15 cellular contexts compared by ENCODE assay signal in the genomic region with DNA sequence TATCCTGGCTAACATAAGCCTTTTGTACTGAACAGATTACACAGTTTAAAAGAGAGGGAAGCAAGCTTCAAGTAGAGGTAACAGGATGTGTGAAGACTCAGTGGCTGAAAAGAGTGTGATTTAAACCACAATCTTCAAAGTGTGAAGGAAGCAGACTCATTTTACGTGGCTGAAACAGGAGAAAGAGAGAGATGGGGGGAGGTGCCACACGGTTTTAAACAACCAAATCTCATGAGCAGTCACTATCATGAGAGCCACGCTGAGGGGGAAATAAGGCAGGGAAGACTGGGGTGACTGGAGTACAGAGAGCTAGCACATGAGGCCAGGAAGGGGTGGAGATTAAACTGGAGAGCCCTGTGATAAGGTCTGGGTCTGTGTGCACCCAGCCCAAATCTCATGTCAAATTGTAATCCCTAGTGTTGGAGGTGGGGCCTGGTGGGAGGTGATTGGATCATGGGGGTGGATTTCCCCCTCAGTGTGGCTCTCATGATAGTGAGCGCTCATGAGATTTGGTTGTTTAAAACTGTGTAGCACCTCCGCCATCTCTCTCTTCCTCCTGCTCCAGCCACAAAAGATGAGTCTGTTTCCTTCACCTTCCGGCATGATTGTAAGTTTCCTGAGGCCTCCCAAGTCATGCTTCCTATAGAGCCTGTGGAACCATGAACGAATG.
A peak's percentile ranks its signal among the peaks of the same experiment; 100 is the strongest.
DNase-seq lines count a peak whose midpoint lies in the region; ATAC-seq and TF ChIP-seq lines count a peak whose summit lies in the region.
"Had no signal": no experiment of that assay in that cellular context is flagged by ENCODE, and none has a peak within 500 bp of the region (broad histone marks: within the 10 kb centered on the region; RNA-seq: fewer than 3 reads in every experiment).

No MANE protein-coding gene starts in this region.

- H3K56ac ChIP-seq in H9 (ENCODE audit: insufficient read length, low read depth, low read length): no peak overlapping the region

- H3K79me2 ChIP-seq in GM23338 (replicated peaks; ENCODE audit: insufficient read depth) (no peaks in the 10 kb centered on the region), H9 (ENCODE audit: insufficient read depth, low read length) (no peaks in the 10 kb centered on the region)
- H3K79me2 ChIP-seq: parathyroid adenoma had no signal

- no peaks in the 10 kb centered on the region; the same call in 1 of the 2 replicates for H4K20me1 ChIP-seq in GM23338 (replicated peaks; ENCODE audit: insufficient read depth)
- H4K20me1 ChIP-seq in H9 (ENCODE audit: control insufficient read depth, insufficient read depth, insufficient read length): no peaks in the 10 kb centered on the region

- no peaks in the 10 kb centered on the region for H3K27me3 Mint-ChIP-seq in CD4-positive, alpha-beta T cell
- H3K27me3 Mint-ChIP-seq in GM23338 (ENCODE audit: insufficient read depth, low read depth, poor library complexity) (no peaks in the 10 kb centered on the region), H9 (ENCODE audit: low read depth) (no peaks in the 10 kb centered on the region)
- no peaks in the 10 kb centered on the region for H3K27me3 Mint-ChIP-seq in activated T-cell treated with anti-CD3 and anti-CD28 coated beads, Interleukin-2, amount 50 U/mL, for 4 hours (ENCODE audit: low read depth)
- H3K27me3 Mint-ChIP-seq in naive thymus-derived CD4-positive, alpha-beta T cell: peaks cover 0 to 7% (median 0%) of the 10 kb centered on the region in 5 donors
- H3K27me3 Mint-ChIP-seq: stimulated activated naive B cell treated with anti-CD40 and anti-IgM and Interleukin-4, amounts not matched to agents 10 μg/mL and 1 μg/mL and 100 μg/mL, for 72 hours had no signal

- H2BK15ac ChIP-seq in H9 (ENCODE audit: low read depth, low read length): no peak overlapping the region

- CTCF ChIA-PET in CD4-positive, alpha-beta T cell (lab: Charles Lee): interaction anchor here (1.0 kb wide), 1 partner anchor 9 kb away, joined by 3 read pairs; no protein-coding TSS in a partner anchor
- CTCF ChIA-PET in naive thymus-derived CD4-positive, alpha-beta T cell (lab: Charles Lee): interaction anchor here (1.2 kb wide), 1 partner anchor 22 kb away, joined by 4 read pairs; no protein-coding TSS in a partner anchor

- H3K14ac ChIP-seq in H9 (ENCODE audit: insufficient read depth, low read length): no peak overlapping the region

- H3K27me3 ChIP-seq in CD4-positive, alpha-beta T cell (ENCODE audit: control insufficient read depth, insufficient read depth, low read length): no peaks in the 10 kb centered on the region
- H3K27me3 ChIP-seq in GM23338 (ENCODE audit: insufficient read depth): no peaks in the 10 kb centered on the region
- no peaks in the 10 kb centered on the region for H3K27me3 ChIP-seq in naive thymus-derived CD4-positive, alpha-beta T cell (ENCODE audit: control insufficient read depth in 2 of 2, insufficient read depth in 2 of 2, low read length in 2 of 2)
- H3K27me3 ChIP-seq in H9 (ENCODE audit: insufficient read depth, low read length): no peaks in the 10 kb centered on the region

- H3K4me1 Mint-ChIP-seq in CD4-positive, alpha-beta T cell (ENCODE audit: low read depth): peaks cover 68% of the 10 kb centered on the region
- H3K4me1 Mint-ChIP-seq in GM23338 (no peaks in the 10 kb centered on the region), H9 (0 out of 4 replicates have a peak, but pooled peaks cover 0 to 2% of the 10 kb centered on the region in 2 experiments)
- peaks cover 57% of the 10 kb centered on the region for H3K4me1 Mint-ChIP-seq in activated T-cell treated with anti-CD3 and anti-CD28 coated beads, Interleukin-2, amount 50 U/mL, for 4 hours (ENCODE audit: low read depth)
- peaks cover 45 to 76% (median 71%) of the 10 kb centered on the region in 7 donors for H3K4me1 Mint-ChIP-seq in naive thymus-derived CD4-positive, alpha-beta T cell

- no peak overlapping the region for H3K4me3 ChIP-seq in GM23338
- H3K4me3 ChIP-seq in naive thymus-derived CD4-positive, alpha-beta T cell (ENCODE audit: low read length): peak overlapping the region; percentile 5
- H3K4me3 ChIP-seq: K562 had no signal

- no peak overlapping the region for H2BK120ac ChIP-seq in H9 (ENCODE audit: low read depth, low read length, poor library complexity, severe bottlenecking)

- no peaks in the 10 kb centered on the region for H3K23me2 ChIP-seq in H9 (ENCODE audit: insufficient read length, low read depth, low read length, poor library complexity, severe bottlenecking)

- no peak overlapping the region for H2AK5ac ChIP-seq in H9 (ENCODE audit: insufficient read length, low read length)

- peak in 6 of 10 experiments; percentile 10 to 44 (median 20) for DNase-seq in CD4-positive, alpha-beta T cell
- DNase-seq in GM23338 (ENCODE audit: low spot score) (no peak), NCI-H1694 (lab: John Stamatoyannopoulos, UW) (no peak), H9 (no peak)
- DNase-seq in activated T-cell treated with anti-CD3 and anti-CD28 coated beads, Interleukin-2, amount 50 U/mL, for 4 hours: no peak
- peak in 8 of 9 donors; percentile 27 to 76 (median 68) for DNase-seq in naive thymus-derived CD4-positive, alpha-beta T cell
- DNase-seq: midbrain; NCI-H1417 treated with DMSO at 0.1 percent for 48 hours; NCI-H526 treated with DMSO at 0.1 percent for 48 hours; stimulated activated naive B cell treated with anti-CD40 and anti-IgM and Interleukin-4, amounts not matched to agents 10 μg/mL and 1 μg/mL and 100 μg/mL, for 72 hours had no signal

- WGBS in H9 (ENCODE audit: extremely low coverage, insufficient read length, low lambda C conversion rate): no CpG with 5 or more reads among the region's 7 CpGs

- no peaks in the 10 kb centered on the region for H3K9me3 ChIP-seq in CD4-positive, alpha-beta T cell (ENCODE audit: control insufficient read depth, low read length)
- no peaks in the 10 kb centered on the region for H3K9me3 ChIP-seq in naive thymus-derived CD4-positive, alpha-beta T cell (ENCODE audit: control insufficient read depth in 2 of 3, low read length in 3 of 3)
- no peaks in the 10 kb centered on the region for H3K9me3 ChIP-seq in H9 (ENCODE audit: control insufficient read depth, low read depth, low read length)

- POLR2A ChIA-PET in CD4-positive, alpha-beta T cell (lab: Charles Lee): interaction anchor here (0.6 to 1.7 kb wide), 8 partner anchors 9 to 878 kb away, joined by 3 to 5 read pairs (median 4); no protein-coding TSS in a partner anchor
- POLR2A ChIA-PET in naive thymus-derived CD4-positive, alpha-beta T cell (lab: Charles Lee): no interaction called here

- H3T11ph ChIP-seq in H9 (ENCODE audit: low read length): no peak overlapping the region

- peak overlapping the region; percentile 71 for H3K27ac Mint-ChIP-seq in CD4-positive, alpha-beta T cell
- H3K27ac Mint-ChIP-seq in GM23338 (no peak overlapping the region), H9 (no peak overlapping the region)
- H3K27ac Mint-ChIP-seq in naive thymus-derived CD4-positive, alpha-beta T cell: peak overlapping the region; percentile 29 to 94 (median 83)
- H3K27ac Mint-ChIP-seq: stimulated activated naive B cell treated with anti-CD40 and anti-IgM and Interleukin-4, amounts not matched to agents 10 μg/mL and 1 μg/mL and 100 μg/mL, for 72 hours had no signal

- H2AFZ ChIP-seq in GM23338: peak overlapping the region; percentile 81; the same call in 1 of the 2 replicates
- no peak overlapping the region for H2AFZ ChIP-seq in H9 (ENCODE audit: low read length)
- H2AFZ ChIP-seq: parathyroid adenoma had no signal

- H3K9me2 ChIP-seq in GM23338 (ENCODE audit: insufficient read depth): no peaks in the 10 kb centered on the region

- ATAC-seq in CD4-positive, alpha-beta T cell (ENCODE audit: poor library complexity): peak; percentile 87
- ATAC-seq in GM23338: no peak
- ATAC-seq in activated T-cell treated with anti-CD3 and anti-CD28 coated beads, Interleukin-2, amount 50 U/mL, for 4 hours: peak; percentile 81 to 95
- ATAC-seq in naive thymus-derived CD4-positive, alpha-beta T cell: peak; percentile 84
- ATAC-seq in GM18868 (IDR thresholded peaks at IDR 0.05; ENCODE audit: unreplicated experiment): no peak
- no peak for ATAC-seq in GM18498 (IDR thresholded peaks at IDR 0.05; ENCODE audit: unreplicated experiment)
- ATAC-seq: K562; Right ventricle myocardium inferior; stimulated activated naive B cell treated with anti-CD40 and anti-IgM and Interleukin-4, amounts not matched to agents 10 μg/mL and 1 μg/mL and 100 μg/mL, for 72 hours had no signal

- H2BK5ac ChIP-seq in H9 (ENCODE audit: insufficient read length, low read length): no peak overlapping the region

- no peak overlapping the region for H3K18ac ChIP-seq in H9 (ENCODE audit: insufficient read length, low read depth, low read length)

- no peaks in the 10 kb centered on the region for H3K36me3 Mint-ChIP-seq in CD4-positive, alpha-beta T cell (ENCODE audit: low read depth)
- H3K36me3 Mint-ChIP-seq in GM23338 (ENCODE audit: low read depth) (no peaks in the 10 kb centered on the region), H9 (ENCODE audit: insufficient read depth in 1 of 3, low read depth in 3 of 3) (no peaks in the 10 kb centered on the region)
- no peaks in the 10 kb centered on the region for H3K36me3 Mint-ChIP-seq in activated T-cell treated with anti-CD3 and anti-CD28 coated beads, Interleukin-2, amount 50 U/mL, for 4 hours (ENCODE audit: insufficient read depth)
- H3K36me3 Mint-ChIP-seq in naive thymus-derived CD4-positive, alpha-beta T cell: peaks cover 0 to 29% (median 0%) of the 10 kb centered on the region in 5 donors
- H3K36me3 Mint-ChIP-seq: stimulated activated naive B cell treated with anti-CD40 and anti-IgM and Interleukin-4, amounts not matched to agents 10 μg/mL and 1 μg/mL and 100 μg/mL, for 72 hours had no signal

- H3K27ac ChIP-seq in CD4-positive, alpha-beta T cell (ENCODE audit: low read depth, low read length): no peak overlapping the region
- H3K27ac ChIP-seq in GM23338 (ENCODE audit: low read depth) (no peak overlapping the region), H9 (ENCODE audit: insufficient read length, low read depth, low read length) (no peak overlapping the region)
- H3K27ac ChIP-seq in naive thymus-derived CD4-positive, alpha-beta T cell (ENCODE audit: low read depth, low read length): peak overlapping the region; percentile 27
- H3K27ac ChIP-seq: parathyroid adenoma had no signal

- no peak overlapping the region for H3K23ac ChIP-seq in H9 (ENCODE audit: insufficient read length, low read depth, low read length)

- no peak overlapping the region for H2BK20ac ChIP-seq in H9 (ENCODE audit: low read depth, low read length, poor library complexity, severe bottlenecking)

- no peaks in the 10 kb centered on the region for H3K36me3 ChIP-seq in GM23338 (ENCODE audit: insufficient read depth)
- no peaks in the 10 kb centered on the region for H3K36me3 ChIP-seq in naive thymus-derived CD4-positive, alpha-beta T cell (ENCODE audit: control insufficient read depth in 2 of 3, insufficient read depth in 3 of 3, low read length in 3 of 3)

- no peak overlapping the region for H4K91ac ChIP-seq in H9 (ENCODE audit: insufficient read length, low read depth, low read length)

- H3K4me3 Mint-ChIP-seq in CD4-positive, alpha-beta T cell: peak overlapping the region; percentile 42
- no peak overlapping the region for H3K4me3 Mint-ChIP-seq in GM23338
- H3K4me3 Mint-ChIP-seq in activated T-cell treated with anti-CD3 and anti-CD28 coated beads, Interleukin-2, amount 50 U/mL, for 4 hours: peak overlapping the region; percentile 7
- peak overlapping the region; percentile 24 to 85 (median 68) for H3K4me3 Mint-ChIP-seq in naive thymus-derived CD4-positive, alpha-beta T cell
- no peak overlapping the region for H3K4me3 Mint-ChIP-seq in H9
- H3K4me3 Mint-ChIP-seq: stimulated activated naive B cell treated with anti-CD40 and anti-IgM and Interleukin-4, amounts not matched to agents 10 μg/mL and 1 μg/mL and 100 μg/mL, for 72 hours had no signal

- H2BK12ac ChIP-seq in H9 (ENCODE audit: insufficient read length, low read depth, low read length): no peak overlapping the region

- no peak for TF ChIP-seq CTCF in CD4-positive, alpha-beta T cell (IDR thresholded peaks at IDR 0.05)
- no peak for TF ChIP-seq CTCF in GM23338 (conservative IDR thresholded peaks at IDR 0.05; ENCODE audit: low read depth in 2 of 2)
- TF ChIP-seq CTCF in H9 (conservative IDR thresholded peaks at IDR 0.05): no peak

- no peak overlapping the region for H4K5ac ChIP-seq in H9 (ENCODE audit: insufficient read length, low read depth, low read length)

- H3F3A ChIP-seq in GM23338 (replicated peaks; ENCODE audit: low read depth): no peaks in the 10 kb centered on the region

- H3K4me2 ChIP-seq in GM23338 (no peak overlapping the region), H9 (ENCODE audit: insufficient read depth, insufficient read length, low read length) (no peak overlapping the region)

- H3K9ac ChIP-seq in H9 (ENCODE audit: extremely low read depth, insufficient read length, low read length): no peak overlapping the region
- H3K9ac ChIP-seq: parathyroid adenoma had no signal

- intact Hi-C loops in CD4-positive, alpha-beta T cell (cut with DNase I, micrococcal nuclease): no loop called here
- intact Hi-C loops in naive thymus-derived CD4-positive, alpha-beta T cell (cut with micrococcal nuclease): loop anchor here in 1 of 2 donors (10.0 kb wide), 1 partner anchor 740 kb away; no protein-coding TSS in a partner anchor

- H3K79me1 ChIP-seq in H9 (ENCODE audit: insufficient read depth, low read depth, low read length, poor library complexity, severe bottlenecking): no peaks in the 10 kb centered on the region

- H4K8ac ChIP-seq in H9 (replicated peaks; ENCODE audit: insufficient read length, low read depth, low read length): no peak overlapping the region

- H3K4me1 ChIP-seq in GM23338 (ENCODE audit: insufficient read depth) (no peaks in the 10 kb centered on the region), H9 (ENCODE audit: insufficient read depth, low read length) (no peaks in the 10 kb centered on the region)
- peaks cover 37 to 42% of the 10 kb centered on the region in 2 donors for H3K4me1 ChIP-seq in naive thymus-derived CD4-positive, alpha-beta T cell (ENCODE audit: control insufficient read depth in 2 of 2, insufficient read depth in 2 of 2, low read length in 2 of 2)

- H3K9me3 Mint-ChIP-seq in CD4-positive, alpha-beta T cell: no peaks in the 10 kb centered on the region
- no peaks in the 10 kb centered on the region for H3K9me3 Mint-ChIP-seq in GM23338
- H3K9me3 Mint-ChIP-seq in activated T-cell treated with anti-CD3 and anti-CD28 coated beads, Interleukin-2, amount 50 U/mL, for 4 hours: no peaks in the 10 kb centered on the region
- H3K9me3 Mint-ChIP-seq in naive thymus-derived CD4-positive, alpha-beta T cell: peaks cover 0 to 4% (median 0%) of the 10 kb centered on the region in 11 donors
- no peaks in the 10 kb centered on the region for H3K9me3 Mint-ChIP-seq in H9
- H3K9me3 Mint-ChIP-seq: stimulated activated naive B cell treated with anti-CD40 and anti-IgM and Interleukin-4, amounts not matched to agents 10 μg/mL and 1 μg/mL and 100 μg/mL, for 72 hours had no signal

- H3K4ac ChIP-seq in H9 (ENCODE audit: low read depth, low read length): no peak overlapping the region

Comparison
In these comparisons a context has a peak if more than half of its experiments do, and no peak if none do; other contexts are left out.
1. ATAC-seq: peak in CD4-positive, alpha-beta T cell (single experiment), activated T-cell treated with anti-CD3 and anti-CD28 coated beads, Interleukin-2, amount 50 U/mL, for 4 hours (2 of 2) and naive thymus-derived CD4-positive, alpha-beta T cell (single experiment); none in GM23338 (single experiment), GM18868 (single experiment) and GM18498 (single experiment).
2. DNase-seq: peak in CD4-positive, alpha-beta T cell (6 of 10) and naive thymus-derived CD4-positive, alpha-beta T cell (8 of 9); none in GM23338 (single experiment), activated T-cell treated with anti-CD3 and anti-CD28 coated beads, Interleukin-2, amount 50 U/mL, for 4 hours (single experiment), NCI-H1694 (single experiment) and H9 (single experiment).
3. H3K27ac Mint-ChIP-seq: peak in CD4-positive, alpha-beta T cell (single experiment) and naive thymus-derived CD4-positive, alpha-beta T cell (9 of 9); none in GM23338 (single experiment) and H9 (0 of 3).
4. H3K4me3 Mint-ChIP-seq: peak in CD4-positive, alpha-beta T cell (single experiment), activated T-cell treated with anti-CD3 and anti-CD28 coated beads, Interleukin-2, amount 50 U/mL, for 4 hours (single experiment) and naive thymus-derived CD4-positive, alpha-beta T cell (10 of 10); none in GM23338 (single experiment) and H9 (0 of 2).